2 cellular contexts compared by ENCODE assay signal in genomic region chr18:34114996-34115395, GRCh38.
TF ChIP-seq lines count a peak whose summit lies in the region.

No MANE protein-coding gene starts in this region.

TF ChIP-seq in GM23338, 12 proteins besides CTCF, POLR2A, EP300 and RAD21:
- TF ChIP-seq REST (IDR thresholded peaks at IDR 0.05; ENCODE audit: unreplicated experiment) (no peak), ZNF331 (CRISPR knock-in tag; IDR thresholded peaks at IDR 0.05; ENCODE audit: low read depth) (no peak), JUNB (IDR thresholded peaks at IDR 0.05; ENCODE audit: unreplicated experiment) (no peak), ZNF462 (CRISPR knock-in tag; IDR thresholded peaks at IDR 0.05) (no peak), STAT1 (IDR thresholded peaks at IDR 0.05; ENCODE audit: unreplicated experiment) (no peak), POLR2AphosphoS5 (IDR thresholded peaks at IDR 0.05; ENCODE audit: low read depth) (no peak), CREB1 (CRISPR knock-in tag; IDR thresholded peaks at IDR 0.05; ENCODE audit: low read depth) (no peak), ZNF114 (CRISPR knock-in tag; IDR thresholded peaks at IDR 0.05) (no peak), EZH2 (IDR thresholded peaks at IDR 0.05; ENCODE audit: low read depth, unreplicated experiment) (no peak), EZH2phosphoT487 (IDR thresholded peaks at IDR 0.05; ENCODE audit: unreplicated experiment) (no peak), NANOG (IDR thresholded peaks at IDR 0.05; ENCODE audit: borderline replicate concordance) (no peak)
- TF ChIP-seq, protein P1, sequence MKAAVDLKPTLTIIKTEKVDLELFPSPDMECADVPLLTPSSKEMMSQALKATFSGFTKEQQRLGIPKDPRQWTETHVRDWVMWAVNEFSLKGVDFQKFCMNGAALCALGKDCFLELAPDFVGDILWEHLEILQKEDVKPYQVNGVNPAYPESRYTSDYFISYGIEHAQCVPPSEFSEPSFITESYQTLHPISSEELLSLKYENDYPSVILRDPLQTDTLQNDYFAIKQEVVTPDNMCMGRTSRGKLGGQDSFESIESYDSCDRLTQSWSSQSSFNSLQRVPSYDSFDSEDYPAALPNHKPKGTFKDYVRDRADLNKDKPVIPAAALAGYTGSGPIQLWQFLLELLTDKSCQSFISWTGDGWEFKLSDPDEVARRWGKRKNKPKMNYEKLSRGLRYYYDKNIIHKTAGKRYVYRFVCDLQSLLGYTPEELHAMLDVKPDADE (IDR thresholded peaks at IDR 0.05), result no peak

TF ChIP-seq in GM12878, 131 proteins besides CTCF, POLR2A, EP300 and RAD21:
- no peak for TF ChIP-seq SP1 (IDR thresholded peaks at IDR 0.05; ENCODE audit: low read depth, low read length)
- no peak for TF ChIP-seq RELA (IDR thresholded peaks at IDR 0.05; ENCODE audit: borderline replicate concordance, partially characterized antibody)
- TF ChIP-seq MYC (IDR thresholded peaks at IDR 0.05; ENCODE audit: insufficient read depth, insufficient read length, insufficient replicate concordance, low read length, severe bottlenecking), result no peak
- no peak for TF ChIP-seq ELK1 (IDR thresholded peaks at IDR 0.05; ENCODE audit: low read depth, low read length)
- TF ChIP-seq, protein P2, sequence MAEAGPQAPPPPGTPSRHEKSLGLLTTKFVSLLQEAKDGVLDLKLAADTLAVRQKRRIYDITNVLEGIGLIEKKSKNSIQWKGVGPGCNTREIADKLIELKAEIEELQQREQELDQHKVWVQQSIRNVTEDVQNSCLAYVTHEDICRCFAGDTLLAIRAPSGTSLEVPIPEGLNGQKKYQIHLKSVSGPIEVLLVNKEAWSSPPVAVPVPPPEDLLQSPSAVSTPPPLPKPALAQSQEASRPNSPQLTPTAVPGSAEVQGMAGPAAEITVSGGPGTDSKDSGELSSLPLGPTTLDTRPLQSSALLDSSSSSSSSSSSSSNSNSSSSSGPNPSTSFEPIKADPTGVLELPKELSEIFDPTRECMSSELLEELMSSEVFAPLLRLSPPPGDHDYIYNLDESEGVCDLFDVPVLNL (IDR thresholded peaks at IDR 0.05; ENCODE audit: low read depth, low read length), result no peak
- TF ChIP-seq NRF1 (conservative IDR thresholded peaks at IDR 0.05; ENCODE audit: low read depth, low read length), result no peak
- TF ChIP-seq, protein P3, sequence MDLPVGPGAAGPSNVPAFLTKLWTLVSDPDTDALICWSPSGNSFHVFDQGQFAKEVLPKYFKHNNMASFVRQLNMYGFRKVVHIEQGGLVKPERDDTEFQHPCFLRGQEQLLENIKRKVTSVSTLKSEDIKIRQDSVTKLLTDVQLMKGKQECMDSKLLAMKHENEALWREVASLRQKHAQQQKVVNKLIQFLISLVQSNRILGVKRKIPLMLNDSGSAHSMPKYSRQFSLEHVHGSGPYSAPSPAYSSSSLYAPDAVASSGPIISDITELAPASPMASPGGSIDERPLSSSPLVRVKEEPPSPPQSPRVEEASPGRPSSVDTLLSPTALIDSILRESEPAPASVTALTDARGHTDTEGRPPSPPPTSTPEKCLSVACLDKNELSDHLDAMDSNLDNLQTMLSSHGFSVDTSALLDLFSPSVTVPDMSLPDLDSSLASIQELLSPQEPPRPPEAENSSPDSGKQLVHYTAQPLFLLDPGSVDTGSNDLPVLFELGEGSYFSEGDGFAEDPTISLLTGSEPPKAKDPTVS (IDR thresholded peaks at IDR 0.05; ENCODE audit: low read depth, low read length), result no peak
- TF ChIP-seq E4F1 (IDR thresholded peaks at IDR 0.05; ENCODE audit: borderline replicate concordance, partially characterized antibody), result no peak
- TF ChIP-seq ZNF24 (IDR thresholded peaks at IDR 0.05), result no peak
- TF ChIP-seq SRF (IDR thresholded peaks at IDR 0.05; ENCODE audit: low read depth in 2 of 2, low read length in 2 of 2), result no peak
- TF ChIP-seq, protein P4, sequence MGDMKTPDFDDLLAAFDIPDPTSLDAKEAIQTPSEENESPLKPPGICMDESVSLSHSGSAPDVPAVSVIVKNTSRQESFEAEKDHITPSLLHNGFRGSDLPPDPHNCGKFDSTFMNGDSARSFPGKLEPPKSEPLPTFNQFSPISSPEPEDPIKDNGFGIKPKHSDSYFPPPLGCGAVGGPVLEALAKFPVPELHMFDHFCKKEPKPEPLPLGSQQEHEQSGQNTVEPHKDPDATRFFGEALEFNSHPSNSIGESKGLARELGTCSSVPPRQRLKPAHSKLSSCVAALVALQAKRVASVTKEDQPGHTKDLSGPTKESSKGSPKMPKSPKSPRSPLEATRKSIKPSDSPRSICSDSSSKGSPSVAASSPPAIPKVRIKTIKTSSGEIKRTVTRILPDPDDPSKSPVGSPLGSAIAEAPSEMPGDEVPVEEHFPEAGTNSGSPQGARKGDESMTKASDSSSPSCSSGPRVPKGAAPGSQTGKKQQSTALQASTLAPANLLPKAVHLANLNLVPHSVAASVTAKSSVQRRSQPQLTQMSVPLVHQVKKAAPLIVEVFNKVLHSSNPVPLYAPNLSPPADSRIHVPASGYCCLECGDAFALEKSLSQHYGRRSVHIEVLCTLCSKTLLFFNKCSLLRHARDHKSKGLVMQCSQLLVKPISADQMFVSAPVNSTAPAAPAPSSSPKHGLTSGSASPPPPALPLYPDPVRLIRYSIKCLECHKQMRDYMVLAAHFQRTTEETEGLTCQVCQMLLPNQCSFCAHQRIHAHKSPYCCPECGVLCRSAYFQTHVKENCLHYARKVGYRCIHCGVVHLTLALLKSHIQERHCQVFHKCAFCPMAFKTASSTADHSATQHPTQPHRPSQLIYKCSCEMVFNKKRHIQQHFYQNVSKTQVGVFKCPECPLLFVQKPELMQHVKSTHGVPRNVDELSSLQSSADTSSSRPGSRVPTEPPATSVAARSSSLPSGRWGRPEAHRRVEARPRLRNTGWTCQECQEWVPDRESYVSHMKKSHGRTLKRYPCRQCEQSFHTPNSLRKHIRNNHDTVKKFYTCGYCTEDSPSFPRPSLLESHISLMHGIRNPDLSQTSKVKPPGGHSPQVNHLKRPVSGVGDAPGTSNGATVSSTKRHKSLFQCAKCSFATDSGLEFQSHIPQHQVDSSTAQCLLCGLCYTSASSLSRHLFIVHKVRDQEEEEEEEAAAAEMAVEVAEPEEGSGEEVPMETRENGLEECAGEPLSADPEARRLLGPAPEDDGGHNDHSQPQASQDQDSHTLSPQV (IDR thresholded peaks at IDR 0.05), result no peak
- TF ChIP-seq EED (IDR thresholded peaks at IDR 0.05; ENCODE audit: low read depth), result no peak
- TF ChIP-seq, protein P5, sequence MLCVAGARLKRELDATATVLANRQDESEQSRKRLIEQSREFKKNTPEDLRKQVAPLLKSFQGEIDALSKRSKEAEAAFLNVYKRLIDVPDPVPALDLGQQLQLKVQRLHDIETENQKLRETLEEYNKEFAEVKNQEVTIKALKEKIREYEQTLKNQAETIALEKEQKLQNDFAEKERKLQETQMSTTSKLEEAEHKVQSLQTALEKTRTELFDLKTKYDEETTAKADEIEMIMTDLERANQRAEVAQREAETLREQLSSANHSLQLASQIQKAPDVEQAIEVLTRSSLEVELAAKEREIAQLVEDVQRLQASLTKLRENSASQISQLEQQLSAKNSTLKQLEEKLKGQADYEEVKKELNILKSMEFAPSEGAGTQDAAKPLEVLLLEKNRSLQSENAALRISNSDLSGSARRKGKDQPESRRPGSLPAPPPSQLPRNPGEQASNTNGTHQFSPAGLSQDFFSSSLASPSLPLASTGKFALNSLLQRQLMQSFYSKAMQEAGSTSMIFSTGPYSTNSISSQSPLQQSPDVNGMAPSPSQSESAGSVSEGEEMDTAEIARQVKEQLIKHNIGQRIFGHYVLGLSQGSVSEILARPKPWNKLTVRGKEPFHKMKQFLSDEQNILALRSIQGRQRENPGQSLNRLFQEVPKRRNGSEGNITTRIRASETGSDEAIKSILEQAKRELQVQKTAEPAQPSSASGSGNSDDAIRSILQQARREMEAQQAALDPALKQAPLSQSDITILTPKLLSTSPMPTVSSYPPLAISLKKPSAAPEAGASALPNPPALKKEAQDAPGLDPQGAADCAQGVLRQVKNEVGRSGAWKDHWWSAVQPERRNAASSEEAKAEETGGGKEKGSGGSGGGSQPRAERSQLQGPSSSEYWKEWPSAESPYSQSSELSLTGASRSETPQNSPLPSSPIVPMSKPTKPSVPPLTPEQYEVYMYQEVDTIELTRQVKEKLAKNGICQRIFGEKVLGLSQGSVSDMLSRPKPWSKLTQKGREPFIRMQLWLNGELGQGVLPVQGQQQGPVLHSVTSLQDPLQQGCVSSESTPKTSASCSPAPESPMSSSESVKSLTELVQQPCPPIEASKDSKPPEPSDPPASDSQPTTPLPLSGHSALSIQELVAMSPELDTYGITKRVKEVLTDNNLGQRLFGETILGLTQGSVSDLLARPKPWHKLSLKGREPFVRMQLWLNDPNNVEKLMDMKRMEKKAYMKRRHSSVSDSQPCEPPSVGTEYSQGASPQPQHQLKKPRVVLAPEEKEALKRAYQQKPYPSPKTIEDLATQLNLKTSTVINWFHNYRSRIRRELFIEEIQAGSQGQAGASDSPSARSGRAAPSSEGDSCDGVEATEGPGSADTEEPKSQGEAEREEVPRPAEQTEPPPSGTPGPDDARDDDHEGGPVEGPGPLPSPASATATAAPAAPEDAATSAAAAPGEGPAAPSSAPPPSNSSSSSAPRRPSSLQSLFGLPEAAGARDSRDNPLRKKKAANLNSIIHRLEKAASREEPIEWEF (IDR thresholded peaks at IDR 0.05; ENCODE audit: insufficient replicate concordance, low read depth, low read length), result no peak
- TF ChIP-seq, protein P6, sequence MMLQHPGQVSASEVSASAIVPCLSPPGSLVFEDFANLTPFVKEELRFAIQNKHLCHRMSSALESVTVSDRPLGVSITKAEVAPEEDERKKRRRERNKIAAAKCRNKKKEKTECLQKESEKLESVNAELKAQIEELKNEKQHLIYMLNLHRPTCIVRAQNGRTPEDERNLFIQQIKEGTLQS (IDR thresholded peaks at IDR 0.05; ENCODE audit: borderline replicate concordance, extremely low read depth, low read depth, low read length), result no peak
- no peak for TF ChIP-seq ZNF274 (IDR thresholded peaks at IDR 0.05; ENCODE audit: insufficient read depth, insufficient read length)
- TF ChIP-seq SPI1 (IDR thresholded peaks at IDR 0.05; ENCODE audit: borderline replicate concordance, insufficient read depth, low read depth, low read length), result no peak
TF ChIP-seq in GM12878: peak in this region for 0.
